8 cellular contexts compared by ENCODE assay signal in genomic region chr11:86802601-86803051, GRCh38. TPM values are rescaled to one million over a fixed set of nuclear protein-coding genes. Genes with fewer than 3 reads are reported as not detected.
DNase-seq lines count a peak whose midpoint lies in the region; ATAC-seq, FAIRE-seq and TF ChIP-seq lines count a peak whose summit lies in the region.

No MANE protein-coding gene starts in this region.

- H3K4me1 ChIP-seq in Panc1 (ENCODE audit: control insufficient read depth, insufficient read depth, low read length): peaks cover 64% of the 10 kb centered on the region

- peaks cover 0 to 2% of the 10 kb centered on the region in 2 donors for H3K27me3 Mint-ChIP-seq in natural killer cell treated with Interleukin-12 subunit alpha and Interleukin-12 subunit beta and Interleukin-15 and Interleukin-18, amount 100 ng/mL, for 72 hours

- H3K36me3 Mint-ChIP-seq in natural killer cell treated with Interleukin-12 subunit alpha and Interleukin-12 subunit beta and Interleukin-15 and Interleukin-18, amount 100 ng/mL, for 72 hours: no peaks in the 10 kb centered on the region

- H3K4me3 Mint-ChIP-seq in natural killer cell treated with Interleukin-12 subunit alpha and Interleukin-12 subunit beta and Interleukin-15 and Interleukin-18, amount 100 ng/mL, for 72 hours: peak overlapping the region; percentile 89

- H3K4me3 ChIP-seq in Panc1 (ENCODE audit: low read depth in 2 of 2, low read length in 2 of 2): peak overlapping the region; percentile 76 to 90

- intact Hi-C loops in Panc1 (cut with micrococcal nuclease; ENCODE audit: unreplicated experiment): loop anchor here (2.0 to 5.0 kb wide), 3 partner anchors 62 to 195 kb away; partner anchors contain the start of gene ME3

- no peaks in the 10 kb centered on the region for H3K9me3 Mint-ChIP-seq in natural killer cell treated with Interleukin-12 subunit alpha and Interleukin-12 subunit beta and Interleukin-15 and Interleukin-18, amount 100 ng/mL, for 72 hours

- H3K4me1 Mint-ChIP-seq in natural killer cell treated with Interleukin-12 subunit alpha and Interleukin-12 subunit beta and Interleukin-15 and Interleukin-18, amount 100 ng/mL, for 72 hours (ENCODE audit: low read depth in 2 of 2): peaks cover 63 to 64% of the 10 kb centered on the region in 2 donors

- peaks cover 10% of the 10 kb centered on the region; the same call in 1 of the 2 replicates for H3K36me3 ChIP-seq in Panc1 (ENCODE audit: control insufficient read depth, insufficient read depth, low read length)

- DNase-seq in NOMO-1 treated with DMSO at 0.1 percent for 48 hours (lab: John Stamatoyannopoulos, UW; ENCODE audit: unreplicated experiment): peak; percentile 14
- no peak for DNase-seq in NOMO-1 treated with dmso at 0.1 percent for 144 hours (lab: John Stamatoyannopoulos, UW; ENCODE audit: unreplicated experiment)
- no peak for DNase-seq in Panc1 (ENCODE audit: low read depth, low spot score)
- DNase-seq in natural killer cell treated with Interleukin-12 subunit alpha and Interleukin-12 subunit beta and Interleukin-15 and Interleukin-18, amount 100 ng/mL, for 72 hours (ENCODE audit: low spot score): peak; percentile 63

- H3K27ac Mint-ChIP-seq in natural killer cell treated with Interleukin-12 subunit alpha and Interleukin-12 subunit beta and Interleukin-15 and Interleukin-18, amount 100 ng/mL, for 72 hours: peak overlapping the region; percentile 61 to 82

- H3K9me3 ChIP-seq in Panc1 (ENCODE audit: control insufficient read depth, insufficient read depth, low read depth, low read length): no peaks in the 10 kb centered on the region

- H3K27me3 ChIP-seq in Panc1 (ENCODE audit: control insufficient read depth, insufficient read depth, low read length): no peaks in the 10 kb centered on the region

- FAIRE-seq in endometrium (lab: Jason Lieb, UNC): peak; percentile 15

- peak overlapping the region; percentile 95 for H3K27ac ChIP-seq in Panc1 (ENCODE audit: low read length)

- peak; percentile 68 for ATAC-seq in HG03159 (IDR thresholded peaks at IDR 0.05; ENCODE audit: unreplicated experiment)
- peak; percentile 46 for ATAC-seq in Panc1
- no peak for ATAC-seq in natural killer cell treated with Interleukin-12 subunit alpha and Interleukin-12 subunit beta and Interleukin-15 and Interleukin-18, amount 100 ng/mL, for 72 hours
- ATAC-seq in HG03045 (IDR thresholded peaks at IDR 0.05; ENCODE audit: unreplicated experiment): no peak
- ATAC-seq in HG02759 (IDR thresholded peaks at IDR 0.05; ENCODE audit: unreplicated experiment): no peak

- CTCF ChIA-PET in Panc1 (lab: Charles Lee): interaction anchor here (1.0 to 1.1 kb wide), 2 partner anchors 56 to 194 kb away, joined by 3 read pairs; no protein-coding TSS in a partner anchor

- in situ Hi-C loops in Panc1 (cut with HindIII; ENCODE audit: low pct_unique_long_range_greater_than_20kb, low sequenced_read_pairs): no loop called here

- BruUV-seq in Panc1 (replicated peaks; lab: Mats Ljungman, UMichigan): no TSS peak

- TF ChIP-seq CTCF in Panc1 (IDR thresholded peaks at IDR 0.05): peak; percentile 81

- POLR2A ChIA-PET in Panc1 (lab: Charles Lee): no interaction called here

RNA-seq across cellular contexts. Expression of gene PRSS23, which starts 2.3 kb away (rescaled TPM):
- 355 TPM for total RNA-seq in Panc1 (2021; ENCODE audit: unreplicated experiment)
- polyA plus RNA-seq in Panc1 (2012; ENCODE audit: insufficient read length): 307 TPM
- total RNA-seq in natural killer cell treated with Interleukin-12 subunit alpha and Interleukin-12 subunit beta and Interleukin-15 and Interleukin-18, amount 100 ng/mL, for 72 hours: 1 to 10 TPM in 1 of 2 donors, under 1 TPM in 1; 0.95 to 3.4 TPM

Comparison
In these comparisons a context has a peak if more than half of its experiments do, and no peak if none do; other contexts are left out.
1. DNase-seq: peak in NOMO-1 treated with DMSO at 0.1 percent for 48 hours (single experiment) and natural killer cell treated with Interleukin-12 subunit alpha and Interleukin-12 subunit beta and Interleukin-15 and Interleukin-18, amount 100 ng/mL, for 72 hours (single experiment); none in NOMO-1 treated with dmso at 0.1 percent for 144 hours (single experiment) and Panc1 (single experiment).
2. ATAC-seq: peak in HG03159 (single experiment) and Panc1 (single experiment); none in natural killer cell treated with Interleukin-12 subunit alpha and Interleukin-12 subunit beta and Interleukin-15 and Interleukin-18, amount 100 ng/mL, for 72 hours (0 of 2), HG03045 (single experiment) and HG02759 (single experiment).
3. RNA of gene PRSS23, which starts 2.3 kb away (total RNA-seq): 355 TPM in Panc1 (single experiment); 0.95 to 3.4 TPM in natural killer cell treated with Interleukin-12 subunit alpha and Interleukin-12 subunit beta and Interleukin-15 and Interleukin-18, amount 100 ng/mL, for 72 hours; every median in the first group is over 10 times any median in the second.